8 cellular contexts compared by ENCODE assay signal in genomic region chr19:45469835-45470146, GRCh38. TPM values are rescaled to one million over a fixed set of nuclear protein-coding genes. Genes with fewer than 3 reads are reported as not detected.
DNase-seq lines count a peak whose midpoint lies in the region; ATAC-seq and TF ChIP-seq lines count a peak whose summit lies in the region.

No MANE protein-coding gene starts in this region.

- H3K36me3 Mint-ChIP-seq in HFFc6 (ENCODE audit: low read depth) = peaks cover 19% of the 10 kb centered on the region

- no peak for TF ChIP-seq CTCF in HFFc6 (IDR thresholded peaks at IDR 0.05)

- H3K4me3 ChIP-seq in SJSA1 (peak overlapping the region; percentile 49), muscle layer of colon (ENCODE audit: low read depth in 1 of 2, low read length in 2 of 2) (peak overlapping the region; percentile 63 to 91)
- H3K4me3 ChIP-seq in effector memory CD4-positive, alpha-beta T cell (ENCODE audit: insufficient read depth, low read depth, low read length, poor library complexity, severe bottlenecking) = peak overlapping the region; percentile 91

- peak overlapping the region; percentile 89 for H3K9ac ChIP-seq in muscle layer of colon (ENCODE audit: low read length)

- H3K4me3 Mint-ChIP-seq in HFFc6 = peak overlapping the region; percentile 89

- H3K4me1 ChIP-seq in SJSA1 (replicated peaks) = peaks cover 24% of the 10 kb centered on the region
- peaks cover 14% of the 10 kb centered on the region for H3K4me1 ChIP-seq in effector memory CD4-positive, alpha-beta T cell (ENCODE audit: control insufficient read depth, insufficient read depth, low read length, poor library complexity, severe bottlenecking)
- H3K4me1 ChIP-seq in muscle layer of colon (ENCODE audit: insufficient read depth, low read length) = peaks cover 24% of the 10 kb centered on the region

- H3K27ac Mint-ChIP-seq in HFFc6 = peak overlapping the region; percentile 93

- peaks cover 59% of the 10 kb centered on the region for H3K4me1 Mint-ChIP-seq in HFFc6 (ENCODE audit: low read depth)

- peaks cover 69% of the 10 kb centered on the region for H3K27me3 Mint-ChIP-seq in HFFc6 (ENCODE audit: insufficient read depth)

- no peaks in the 10 kb centered on the region for H3K9me3 ChIP-seq in SJSA1 (replicated peaks)
- H3K9me3 ChIP-seq in effector memory CD4-positive, alpha-beta T cell (ENCODE audit: control insufficient read depth, low read length) = no peaks in the 10 kb centered on the region
- H3K9me3 ChIP-seq in muscle layer of colon (ENCODE audit: low read length) = no peaks in the 10 kb centered on the region

- no peak for ATAC-seq in HG03565 (IDR thresholded peaks at IDR 0.05; ENCODE audit: unreplicated experiment)

- peaks cover 48% of the 10 kb centered on the region for H3K9me3 Mint-ChIP-seq in HFFc6

- H3K27ac ChIP-seq in SJSA1 (peak overlapping the region; percentile 90), muscle layer of colon (ENCODE audit: low read depth, low read length) (peak overlapping the region; percentile 70)
- H3K27ac ChIP-seq in effector memory CD4-positive, alpha-beta T cell (ENCODE audit: insufficient read depth, low read length, poor library complexity, severe bottlenecking) = peak overlapping the region; percentile 99

- DNase-seq in EH (ENCODE audit: low read depth) = peak; percentile 88
- no peak for DNase-seq in HFFc6
- peak in 1 of 2 experiments; percentile 93 for DNase-seq in SJSA1 (ENCODE audit: low read depth in 1 of 2, low spot score in 2 of 2)
- no peak for DNase-seq in effector memory CD4-positive, alpha-beta T cell
- no peak for DNase-seq in HCEC 1CT
- no peak for DNase-seq in activated effector memory CD4-positive, alpha-beta T cell treated with anti-CD3 and anti-CD28 coated beads, Interleukin-2, amount 50 U/mL, for 16 hours

- H3K27me3 ChIP-seq in SJSA1 (replicated peaks) (no peaks in the 10 kb centered on the region), muscle layer of colon (ENCODE audit: control insufficient read depth in 1 of 2, insufficient read depth in 2 of 2, low read length in 2 of 2) (no peaks in the 10 kb centered on the region)
- no peaks in the 10 kb centered on the region for H3K27me3 ChIP-seq in effector memory CD4-positive, alpha-beta T cell (replicated peaks; ENCODE audit: control insufficient read depth, insufficient read depth, low read length, poor library complexity, severe bottlenecking)

- H3K36me3 ChIP-seq in SJSA1 (no peaks in the 10 kb centered on the region), muscle layer of colon (ENCODE audit: insufficient read depth, low read length) (peaks cover 10% of the 10 kb centered on the region)
- peaks cover 8% of the 10 kb centered on the region for H3K36me3 ChIP-seq in effector memory CD4-positive, alpha-beta T cell (ENCODE audit: control insufficient read depth, insufficient read depth, low read length)

RNA-seq across cellular contexts. Expression of gene FOSB, which starts 2.0 kb away (rescaled TPM):
- 10 to 100 TPM; 35.0 to 71.5 (median 62.9) TPM for total RNA-seq in HFFc6 (2021; fragmentation: NEBNext Ultra II Directional; extraction: Animal tissue kit (Norgen Biotek cat#: 25700))
- 1.1 TPM in 1 of 2 replicates, not detected in the other for total RNA-seq in SJSA1 (2014; rRNA removed; shearing (Covaris generic))

RNA-seq across cellular contexts. Expression of gene RTN2, which starts 27.1 kb away (rescaled TPM):
- 10 to 100 TPM; 10.3 to 21.3 (median 13.8) TPM for total RNA-seq in HFFc6 (2021; fragmentation: NEBNext Ultra II Directional; extraction: Animal tissue kit (Norgen Biotek cat#: 25700))
- 5.1 and 7.5 TPM in 2 replicates for total RNA-seq in SJSA1 (2014; rRNA removed; shearing (Covaris generic))

RNA-seq across cellular contexts. Expression of gene PPM1N, which starts 28.5 kb away (rescaled TPM):
- total RNA-seq in HFFc6 (2021; fragmentation: NEBNext Ultra II Directional; extraction: Animal tissue kit (Norgen Biotek cat#: 25700)) = 1 to 10 TPM in 4 of 6 experiments, under 1 TPM in 2; 0.80 to 1.3 (median 1.1) TPM
- total RNA-seq in SJSA1 (2014; rRNA removed; shearing (Covaris generic)) = 0.29 TPM in 1 of 2 replicates, not detected in the other

RNA-seq across cellular contexts. Expression of gene VASP, which starts 37.5 kb away (rescaled TPM):
- 100 to 1,000 TPM; 179 to 199 (median 185) TPM for total RNA-seq in HFFc6 (2021; fragmentation: NEBNext Ultra II Directional; extraction: Animal tissue kit (Norgen Biotek cat#: 25700))
- total RNA-seq in SJSA1 (2014; rRNA removed; shearing (Covaris generic)) = 115 TPM in 2 replicates

RNA-seq across cellular contexts. Expression of gene ERCC1, which starts 46.1 kb away (rescaled TPM):
- 100 to 1,000 TPM; 106 to 129 (median 117) TPM for total RNA-seq in HFFc6 (2021; fragmentation: NEBNext Ultra II Directional; extraction: Animal tissue kit (Norgen Biotek cat#: 25700))
- total RNA-seq in SJSA1 (2014; rRNA removed; shearing (Covaris generic)) = 102 and 247 TPM in 2 replicates

Comparison
In these comparisons a context has a peak if more than half of its experiments do, and no peak if none do; other contexts are left out.
1. RNA of gene FOSB, which starts 2.0 kb away (total RNA-seq): 35.0 to 71.5 TPM in HFFc6; 1.1 TPM in SJSA1; every median in the first group is over 10 times any median in the second.
2. Peak in every context shown above with its lines, with median percentiles within 50 percentile points of each other: H3K27ac ChIP-seq and H3K4me3 ChIP-seq.